ENCODE assay signal across 8 cellular contexts in genomic region chr1:36386262-36387140, GRCh38. TPM values are rescaled to one million over a fixed set of nuclear protein-coding genes. Genes with fewer than 3 reads are reported as not detected.
A peak's percentile ranks its signal among the peaks of the same experiment; 100 is the strongest.
DNase-seq lines count a peak whose midpoint lies in the region; ATAC-seq and TF ChIP-seq lines count a peak whose summit lies in the region.

No MANE protein-coding gene starts in this region.

- H3K36me3 ChIP-seq in BLaER1 = peaks cover 21% of the 10 kb centered on the region
- H3K36me3 ChIP-seq in endocrine pancreas (ENCODE audit: control insufficient read depth, insufficient read depth, low read length) = no peaks in the 10 kb centered on the region
- H3K36me3 ChIP-seq in mesendoderm (ENCODE audit: control insufficient read depth, insufficient read depth, low read length) = peaks cover 3% of the 10 kb centered on the region

- peak overlapping the region; percentile 99 for H3K4ac ChIP-seq in mesendoderm (ENCODE audit: low read depth, low read length)

- H3K4me3 ChIP-seq in BLaER1 (peak overlapping the region; percentile 65), HL-60 (replicated peaks; ENCODE audit: insufficient read depth, low read length) (peak overlapping the region; percentile 51), endocrine pancreas (ENCODE audit: control insufficient read depth, insufficient read depth, low read length) (peak overlapping the region; percentile 69), mesendoderm (ENCODE audit: low read length) (peak overlapping the region; percentile 36)

- H2BK120ac ChIP-seq in mesendoderm (ENCODE audit: low read depth, low read length) = peak overlapping the region; percentile 52

- H3K4me1 ChIP-seq in BLaER1 (peaks cover 60% of the 10 kb centered on the region), endocrine pancreas (ENCODE audit: control insufficient read depth, insufficient read depth, low read length) (peaks cover 6% of the 10 kb centered on the region), mesendoderm (ENCODE audit: control insufficient read depth, low read depth, low read length) (peaks cover 13% of the 10 kb centered on the region)

- no CpG with 5 or more reads among the region's 14 CpGs for WGBS in mesendoderm (ENCODE audit: extremely low coverage, insufficient coverage, low lambda C conversion rate)

- peak overlapping the region; percentile 89 for H2BK5ac ChIP-seq in mesendoderm (ENCODE audit: low read length)

- peak overlapping the region; percentile 97 for H3K56ac ChIP-seq in mesendoderm (ENCODE audit: low read length)

- H3K79me2 ChIP-seq in mesendoderm (ENCODE audit: control insufficient read depth, insufficient read depth, low read length) = peaks cover 32% of the 10 kb centered on the region

- ATAC-seq in GM19372 (IDR thresholded peaks at IDR 0.05; ENCODE audit: low read depth, unreplicated experiment) = peak; percentile 38

- H3K27me3 ChIP-seq in BLaER1 = no peaks in the 10 kb centered on the region
- no peaks in the 10 kb centered on the region for H3K27me3 ChIP-seq in HL-60 (ENCODE audit: insufficient read depth, poor library complexity, severe bottlenecking)
- H3K27me3 ChIP-seq in endocrine pancreas (ENCODE audit: control insufficient read depth, insufficient read depth, low read length) = no peaks in the 10 kb centered on the region
- H3K27me3 ChIP-seq in mesendoderm (ENCODE audit: insufficient read depth, low read length, poor library complexity) = no peaks in the 10 kb centered on the region

- peak overlapping the region; percentile 82 for H3K18ac ChIP-seq in mesendoderm (ENCODE audit: low read length)

- H3K4me2 ChIP-seq in BLaER1 (peak overlapping the region; percentile 91), mesendoderm (ENCODE audit: low read length) (peak overlapping the region; percentile 67)

- H3K79me1 ChIP-seq in mesendoderm (ENCODE audit: low read length) = peaks cover 13% of the 10 kb centered on the region

- peak overlapping the region; percentile 14 for H4K5ac ChIP-seq in mesendoderm (ENCODE audit: low read length)

- H3K27ac ChIP-seq in BLaER1 (peak overlapping the region; percentile 76), HL-60 (replicated peaks) (peak overlapping the region; percentile 90), mesendoderm (ENCODE audit: low read depth, low read length) (peak overlapping the region; percentile 98)

- H3K9ac ChIP-seq in BLaER1 (peak overlapping the region; percentile 72), endocrine pancreas (ENCODE audit: control insufficient read depth, insufficient read depth, low read length) (peak overlapping the region; percentile 77), mesendoderm (ENCODE audit: low read length) (peak overlapping the region; percentile 91)

- peak overlapping the region; percentile 45 for H2AK5ac ChIP-seq in mesendoderm (ENCODE audit: low read length)

- peak overlapping the region; percentile 69 for H4K8ac ChIP-seq in mesendoderm (ENCODE audit: low read depth, low read length)

- DNase-seq in HL-60 (ENCODE audit: low read depth in 1 of 2, low spot score in 1 of 2) (peak; percentile 99 to 100), mesendoderm (peak; percentile 99)
- DNase-seq in NK-92 treated with Interleukin-12 subunit alpha and Interleukin-12 subunit beta, amount 100 ng/mL, for 24 hours (lab: John Stamatoyannopoulos, UW) = peak; percentile 94
- peak; percentile 83 to 91 for DNase-seq in activated CD8-positive, alpha-beta memory T cell treated with anti-CD3 and anti-CD28 coated beads for 4 hours (ENCODE audit: low read depth in 2 of 2)
- DNase-seq in stimulated activated CD8-positive, alpha-beta memory T cell treated with anti-CD3 and anti-CD28 coated beads, Interleukin-15, amount 100 ng/mL, for 1 hour (ENCODE audit: low read depth) = peak; percentile 73

- peak overlapping the region; percentile 75 for H3K23ac ChIP-seq in mesendoderm (ENCODE audit: low read length)

- H2BK15ac ChIP-seq in mesendoderm (replicated peaks; ENCODE audit: low read depth) = peak overlapping the region; percentile 61

- no peaks in the 10 kb centered on the region for H3K9me3 ChIP-seq in BLaER1
- no peaks in the 10 kb centered on the region for H3K9me3 ChIP-seq in endocrine pancreas (ENCODE audit: control insufficient read depth, low read length)

- TF ChIP-seq CTCF in HL-60 (IDR thresholded peaks at IDR 0.05; ENCODE audit: insufficient read depth, low read length) = no peak

- peaks cover 37% of the 10 kb centered on the region for H4K20me1 ChIP-seq in BLaER1

RNA-seq across cellular contexts. Expression of gene STK40, which starts 0.8 kb away (rescaled TPM):
- polyA plus RNA-seq in mesendoderm (2013, experiment 1 of 2) = 27.9 TPM
- 28.0 TPM for polyA plus RNA-seq in mesendoderm (2013, experiment 2 of 2)

RNA-seq across cellular contexts. Expression of gene LSM10, which starts 11.2 kb away (rescaled TPM):
- polyA plus RNA-seq in mesendoderm (2013, experiment 1 of 2) = 64.1 TPM
- polyA plus RNA-seq in mesendoderm (2013, experiment 2 of 2) = 62.9 TPM

Comparison
In these comparisons a context has a peak if more than half of its experiments do, and no peak if none do; other contexts are left out.
1. Peak in every context shown above with its lines: DNase-seq, ATAC-seq, H3K4me3 ChIP-seq and H3K27ac ChIP-seq.